Comparison of ENCODE assay signal across 38 cellular contexts in the genomic region with DNA sequence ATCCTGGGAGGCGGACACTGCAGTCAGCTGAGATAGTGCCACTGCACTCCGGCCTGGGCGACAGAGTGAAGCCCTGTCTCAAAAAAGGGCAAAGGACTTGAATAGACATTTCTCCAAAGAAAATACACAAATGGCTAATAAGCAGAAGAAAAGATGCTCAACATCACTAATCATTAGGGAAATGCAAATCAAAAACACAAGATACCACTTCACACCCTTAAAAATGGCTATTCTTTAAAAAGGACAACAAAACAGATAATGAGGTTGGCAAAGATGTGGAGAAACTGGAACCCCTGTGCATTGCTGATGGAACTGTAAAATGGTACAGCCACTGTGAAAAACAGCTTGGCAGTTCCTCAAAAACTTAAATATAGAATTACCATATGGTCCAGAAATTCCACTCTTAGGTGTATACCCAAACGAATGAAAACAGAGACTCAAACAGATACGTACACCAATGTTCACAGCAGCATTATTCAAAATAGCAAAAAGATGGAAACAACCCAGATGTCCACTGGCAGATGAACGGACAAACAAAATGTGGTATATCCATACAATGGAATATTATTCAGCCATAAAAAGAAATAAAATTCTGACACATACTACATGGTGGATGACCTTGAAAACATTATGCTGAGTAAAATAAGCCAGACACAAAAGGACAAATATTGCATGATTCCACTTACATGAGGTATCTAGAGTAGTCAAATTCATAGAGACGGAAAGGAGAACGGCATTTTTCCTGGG.
"Had no signal": no experiment of that assay in that cellular context is flagged by ENCODE, and none has a peak within 500 bp of the region (broad histone marks: within the 10 kb centered on the region; RNA-seq: fewer than 3 reads in every experiment).

No MANE protein-coding gene starts in this region.

- DNase-seq: activated CD4-positive, alpha-beta T cell treated with anti-CD3 and anti-CD28 coated beads for 1 hour; activated CD4-positive, alpha-beta T cell treated with anti-CD3 and anti-CD28 coated beads for 36 hours; activated CD4-positive, alpha-beta T cell treated with anti-CD3 and anti-CD28 coated beads for 48 hours; activated CD4-positive, alpha-beta T cell treated with anti-CD3 and anti-CD28 coated beads, Interleukin-2, amount 10 ng/mL, durations not matched to agents 7 days and 5 days; activated CD4-positive, alpha-beta T cell treated with anti-CD3 and anti-CD28 coated beads, Interleukin-2, amount 50 U/mL, for 48 hours; activated CD4-positive, CD25-positive, alpha-beta regulatory T cell; activated CD8-positive, alpha-beta memory T cell treated with anti-CD3 and anti-CD28 coated beads, Interleukin-2, amount 50 U/mL, for 4 hours; activated CD8-positive, alpha-beta T cell treated with anti-CD3 and anti-CD28 coated beads for 36 hours; activated effector memory CD4-positive, alpha-beta T cell treated with anti-CD3 and anti-CD28 coated beads, Interleukin-2, amount 50 U/mL, for 16 hours; activated gamma-delta T cell treated with Interleukin-2 at 50 U/mL for 16 hours; activated naive CD4-positive, alpha-beta T cell; activated naive CD4-positive, alpha-beta T cell treated with anti-CD3 and anti-CD28 coated beads for 36 hours; activated naive CD4-positive, alpha-beta T cell treated with anti-CD3 and anti-CD28 coated beads, Interleukin-2, amount 50 U/mL, for 16 hours; activated naive CD8-positive, alpha-beta T cell treated with anti-CD3 and anti-CD28 coated beads for 36 hours; activated T-cell treated with anti-CD3 and anti-CD28 coated beads for 4 hours; activated T-cell treated with anti-CD3 and anti-CD28 coated beads, Interleukin-2, amount 50 U/mL, for 1 hour; activated T-cell treated with anti-CD3 and anti-CD28 coated beads, Interleukin-2, amount 50 U/mL, for 4 hours; activated T-cell treated with anti-CD3 and anti-CD28 coated beads, Interleukin-2, amount 50 U/mL, for 72 hours; adrenal gland; amniotic stem cell; aorta; body of pancreas; brain microvascular endothelial cell; central memory CD4-positive, alpha-beta T cell; T-helper 2 cell; T-helper 9 cell; WERI-Rb-1 had no signal

- H3K9me3 Mint-ChIP-seq: activated naive CD4-positive, alpha-beta T cell treated with anti-CD3 and anti-CD28 coated beads, Interleukin-2, amount 50 U/mL, for 72 hours; activated naive CD8-positive, alpha-beta T cell treated with anti-CD3 and anti-CD28 coated beads for 36 hours; activated T-cell treated with anti-CD3 and anti-CD28 coated beads, Interleukin-2, amount 50 U/mL, for 4 hours had no signal

- H3K36me3 ChIP-seq: adrenal gland, brain microvascular endothelial cell, breast epithelium had no signal

- H3K27ac Mint-ChIP-seq: activated CD4-positive, alpha-beta T cell treated with anti-CD3 and anti-CD28 coated beads for 36 hours; activated CD4-positive, alpha-beta T cell treated with anti-CD3 and anti-CD28 coated beads, Interleukin-2, amount 10 ng/mL, durations not matched to agents 7 days and 5 days; activated CD8-positive, alpha-beta T cell treated with anti-CD3 and anti-CD28 coated beads for 36 hours; activated naive CD4-positive, alpha-beta T cell treated with anti-CD3 and anti-CD28 coated beads for 36 hours; activated naive CD4-positive, alpha-beta T cell treated with anti-CD3 and anti-CD28 coated beads, Interleukin-2, amount 50 U/mL, for 72 hours; activated naive CD8-positive, alpha-beta T cell treated with anti-CD3 and anti-CD28 coated beads for 36 hours; activated T-cell treated with anti-CD3 and anti-CD28 coated beads, Interleukin-2, amount 50 U/mL, for 72 hours; activated T-helper 1 cell treated with anti-CD3 and anti-CD28 coated beads, Interleukin-12 subunit alpha, Interleukin-12 subunit beta, Interleukin-2, Interleukin-4 antibody, amounts not matched to agents 30 ng/mL and 10 ng/mL and 1 ng/mL, durations not matched to agents 14 hours and 24 hours and 36 hours; activated T-helper 17 cell treated with anti-CD3 and anti-CD28 coated beads, Interleukin-2, amount 50 U/mL, for 72 hours; T-helper 1 cell treated with Interleukin-12 subunit alpha and Interleukin-12 subunit beta and Interleukin-4 antibody, amounts not matched to agents 30 μg/mL and 1 μg/mL, for 36 hours; T-helper 2 cell treated with Interferon-gamma antibody and Interleukin-4, amounts not matched to agents 5 μg/mL and 100 μg/mL, for 36 hours; WTC11 had no signal

- H3K27me3 ChIP-seq: adrenal gland, body of pancreas, brain microvascular endothelial cell, breast epithelium had no signal

- ATAC-seq: activated CD4-positive, alpha-beta T cell treated with anti-CD3 and anti-CD28 coated beads for 36 hours; activated CD4-positive, CD25-positive, alpha-beta regulatory T cell treated with anti-CD3 and anti-CD28 coated beads, Interleukin-2, amount 50 U/mL, for 24 hours; activated CD8-positive, alpha-beta T cell treated with anti-CD3 and anti-CD28 coated beads for 36 hours; activated naive CD4-positive, alpha-beta T cell treated with anti-CD3 and anti-CD28 coated beads, Interleukin-2, amount 50 U/mL, for 72 hours; activated T-cell treated with anti-CD3 and anti-CD28 coated beads, Interleukin-2, amount 50 U/mL, for 4 hours; activated T-cell treated with anti-CD3 and anti-CD28 coated beads, Interleukin-2, amount 50 U/mL, for 72 hours; activated T-helper 17 cell treated with anti-CD3 and anti-CD28 coated beads, Interleukin-2, amount 50 U/mL, for 72 hours; body of pancreas; WTC11 had no signal

- H3K27ac ChIP-seq: adrenal gland, body of pancreas, brain microvascular endothelial cell, breast epithelium, WERI-Rb-1 had no signal

- H3K27me3 Mint-ChIP-seq: activated CD4-positive, alpha-beta T cell treated with anti-CD3 and anti-CD28 coated beads for 36 hours; activated CD4-positive, alpha-beta T cell treated with anti-CD3 and anti-CD28 coated beads, Interleukin-2, amount 10 ng/mL, durations not matched to agents 7 days and 5 days; activated CD8-positive, alpha-beta T cell treated with anti-CD3 and anti-CD28 coated beads for 36 hours; activated naive CD8-positive, alpha-beta T cell treated with anti-CD3 and anti-CD28 coated beads for 36 hours; activated T-helper 17 cell treated with anti-CD3 and anti-CD28 coated beads, Interleukin-2, amount 50 U/mL, for 72 hours had no signal

- H3K9me3 ChIP-seq: adrenal gland, body of pancreas, breast epithelium had no signal

- H3K4me1 Mint-ChIP-seq: activated CD4-positive, alpha-beta T cell treated with anti-CD3 and anti-CD28 coated beads, Interleukin-2, amount 10 ng/mL, durations not matched to agents 7 days and 5 days; activated naive CD8-positive, alpha-beta T cell treated with anti-CD3 and anti-CD28 coated beads for 36 hours; activated T-helper 17 cell treated with anti-CD3 and anti-CD28 coated beads, Interleukin-2, amount 50 U/mL, for 72 hours had no signal

- FAIRE-seq: astrocyte, colon, TTC549 had no signal

- H3K4me1 ChIP-seq: adrenal gland, body of pancreas, breast epithelium had no signal

- H3K4me3 ChIP-seq: adrenal gland, body of pancreas, breast epithelium had no signal

- H3K4me3 Mint-ChIP-seq: activated CD4-positive, alpha-beta T cell treated with anti-CD3 and anti-CD28 coated beads for 36 hours; activated CD4-positive, alpha-beta T cell treated with anti-CD3 and anti-CD28 coated beads, Interleukin-2, amount 10 ng/mL, durations not matched to agents 7 days and 5 days; activated CD8-positive, alpha-beta T cell treated with anti-CD3 and anti-CD28 coated beads for 36 hours; activated naive CD4-positive, alpha-beta T cell treated with anti-CD3 and anti-CD28 coated beads for 36 hours; activated naive CD8-positive, alpha-beta T cell treated with anti-CD3 and anti-CD28 coated beads for 36 hours; activated T-cell treated with anti-CD3 and anti-CD28 coated beads, Interleukin-2, amount 50 U/mL, for 4 hours; activated T-cell treated with anti-CD3 and anti-CD28 coated beads, Interleukin-2, amount 50 U/mL, for 72 hours; activated T-helper 1 cell treated with anti-CD3 and anti-CD28 coated beads, Interleukin-12 subunit alpha, Interleukin-12 subunit beta, Interleukin-2, Interleukin-4 antibody, amounts not matched to agents 30 ng/mL and 10 ng/mL and 1 ng/mL, durations not matched to agents 14 hours and 24 hours and 36 hours; activated T-helper 17 cell treated with anti-CD3 and anti-CD28 coated beads, Interleukin-2, amount 50 U/mL, for 72 hours; T-helper 1 cell treated with Interleukin-12 subunit alpha and Interleukin-12 subunit beta and Interleukin-4 antibody, amounts not matched to agents 30 μg/mL and 1 μg/mL, for 36 hours; T-helper 2 cell treated with Interferon-gamma antibody and Interleukin-4, amounts not matched to agents 5 μg/mL and 100 μg/mL, for 36 hours; WTC11 had no signal
